In genomic region chr4:113604955-113605354, GRCh38 we compare ENCODE assay signal across 24 cellular contexts.
A peak's percentile ranks its signal among the peaks of the same experiment; 100 is the strongest.
DNase-seq lines count a peak whose midpoint lies in the region; ATAC-seq, FAIRE-seq and TF ChIP-seq lines count a peak whose summit lies in the region.
"Had no signal": no experiment of that assay in that cellular context is flagged by ENCODE, and none has a peak within 500 bp of the region (broad histone marks: within the 10 kb centered on the region; RNA-seq: fewer than 3 reads in every experiment).

No MANE protein-coding gene starts in this region.

- FAIRE-seq in astrocyte (lab: Jason Lieb, UNC) = no peak
- peak; percentile 17 for FAIRE-seq in keratinocyte (lab: Jason Lieb, UNC)
- FAIRE-seq: frontal cortex, GM18507 had no signal

- CTCF ChIA-PET in HCT116 (lab: Charles Lee) = no interaction called here

- intact Hi-C loops in HCT116 (cut with micrococcal nuclease) = no loop called here

- ATAC-seq in HCT116 (no peak), HG02678 (IDR thresholded peaks at IDR 0.05; ENCODE audit: unreplicated experiment) (no peak), HG02981 (IDR thresholded peaks at IDR 0.05; ENCODE audit: unreplicated experiment) (no peak), GM19395 (IDR thresholded peaks at IDR 0.05; ENCODE audit: unreplicated experiment) (no peak)
- ATAC-seq in activated naive CD4-positive, alpha-beta T cell treated with anti-CD3 and anti-CD28 coated beads, Interleukin-2, amount 50 U/mL, for 72 hours = no peak
- ATAC-seq: activated CD4-positive, CD25-positive, alpha-beta regulatory T cell treated with anti-CD3 and anti-CD28 coated beads, Interleukin-2, amount 50 U/mL, for 24 hours had no signal

- RAD21 ChIA-PET in HCT116 (lab: Charles Lee; ENCODE audit: low non-redundant PET in 1 of 2, low total read pairs in 2 of 2, uncharacterized antibody in 2 of 2, unreplicated experiment in 2 of 2) = no interaction called here

- H3K36me3 Mint-ChIP-seq in astrocyte (ENCODE audit: low read depth, unreplicated experiment) = peaks cover 16% of the 10 kb centered on the region
- H3K36me3 Mint-ChIP-seq in activated naive CD4-positive, alpha-beta T cell treated with anti-CD3 and anti-CD28 coated beads, Interleukin-2, amount 50 U/mL, for 72 hours = peaks cover 32 to 60% of the 10 kb centered on the region in 2 donors

- no peaks in the 10 kb centered on the region for H3K9me3 ChIP-seq in HCT116 (ENCODE audit: control insufficient read depth in 1 of 2, insufficient read depth in 1 of 2, low read depth in 1 of 2, low read length in 2 of 2)
- no peaks in the 10 kb centered on the region for H3K9me3 ChIP-seq in astrocyte (ENCODE audit: insufficient read depth, low read depth, low read length)
- H3K9me3 ChIP-seq in keratinocyte (ENCODE audit: control insufficient read depth, low read depth, low read length) = no peaks in the 10 kb centered on the region
- H3K9me3 ChIP-seq: SJSA1, thoracic aorta had no signal

- H3K4me2 ChIP-seq in HCT116 (ENCODE audit: low read length) = no peak overlapping the region
- H3K4me2 ChIP-seq in astrocyte (ENCODE audit: low read length) = no peak overlapping the region
- no peak overlapping the region for H3K4me2 ChIP-seq in keratinocyte (ENCODE audit: control insufficient read depth, extremely low read depth, insufficient read depth, low read depth, low read length)
- H3K4me2 ChIP-seq: neural progenitor cell, PC-9 had no signal

- H3K4me1 Mint-ChIP-seq in astrocyte (ENCODE audit: low read depth, unreplicated experiment) = peaks cover 15% of the 10 kb centered on the region

- H3K9ac ChIP-seq in HCT116 (ENCODE audit: low read length) (no peak overlapping the region), astrocyte (ENCODE audit: low read length) (no peak overlapping the region), keratinocyte (ENCODE audit: control insufficient read depth, extremely low read depth, insufficient read depth, low read length) (no peak overlapping the region)
- H3K9ac ChIP-seq: neural progenitor cell had no signal

- H3K27me3 Mint-ChIP-seq in astrocyte (ENCODE audit: low read depth, unreplicated experiment) = no peaks in the 10 kb centered on the region
- H3K27me3 Mint-ChIP-seq: activated naive CD4-positive, alpha-beta T cell treated with anti-CD3 and anti-CD28 coated beads, Interleukin-2, amount 50 U/mL, for 24 hours had no signal

- no peaks in the 10 kb centered on the region for H3K36me3 ChIP-seq in HCT116 (ENCODE audit: control insufficient read depth in 1 of 2, insufficient read depth in 2 of 2, low read length in 2 of 2)
- no peaks in the 10 kb centered on the region for H3K36me3 ChIP-seq in astrocyte (ENCODE audit: insufficient read depth, low read length)
- H3K36me3 ChIP-seq in keratinocyte (ENCODE audit: control insufficient read depth in 2 of 2, extremely low read depth in 1 of 2, insufficient read depth in 2 of 2, low read length in 2 of 2) = no peaks in the 10 kb centered on the region
- H3K36me3 ChIP-seq: neural progenitor cell, SJSA1, thoracic aorta had no signal

- H3K4me1 ChIP-seq in HCT116 (ENCODE audit: control insufficient read depth in 1 of 2, insufficient read depth in 2 of 2, low read length in 2 of 2) (peaks cover 0 to 6% of the 10 kb centered on the region in 2 experiments; a peak in 2 of 4 replicates), astrocyte (ENCODE audit: insufficient read depth, low read length) (no peaks in the 10 kb centered on the region), keratinocyte (ENCODE audit: control insufficient read depth, extremely low read depth, insufficient read depth, low read length) (no peaks in the 10 kb centered on the region)
- H3K4me1 ChIP-seq: neural progenitor cell had no signal

- no peaks in the 10 kb centered on the region for H3K27me3 ChIP-seq in HCT116 (ENCODE audit: insufficient read depth, low read length)
- H3K27me3 ChIP-seq in astrocyte (ENCODE audit: insufficient read depth, low read length) = no peaks in the 10 kb centered on the region
- H3K27me3 ChIP-seq in keratinocyte (ENCODE audit: control insufficient read depth, extremely low read depth, insufficient read depth, low read length) = no peaks in the 10 kb centered on the region
- H3K27me3 ChIP-seq: neural progenitor cell, SJSA1 had no signal

- H4K20me1 ChIP-seq in HCT116 (ENCODE audit: insufficient read depth) (no peaks in the 10 kb centered on the region), astrocyte (ENCODE audit: insufficient read depth, low read length) (no peaks in the 10 kb centered on the region), keratinocyte (ENCODE audit: control insufficient read depth, extremely low read depth, insufficient read depth, low read length) (no peaks in the 10 kb centered on the region)

- peaks cover 3% of the 10 kb centered on the region for H3K9me3 Mint-ChIP-seq in astrocyte (ENCODE audit: unreplicated experiment)
- peaks cover 0 to 17% of the 10 kb centered on the region in 2 donors for H3K9me3 Mint-ChIP-seq in activated naive CD4-positive, alpha-beta T cell treated with anti-CD3 and anti-CD28 coated beads, Interleukin-2, amount 50 U/mL, for 72 hours

- H3K79me2 ChIP-seq in HCT116 (ENCODE audit: insufficient read depth, low read length) (no peaks in the 10 kb centered on the region), astrocyte (ENCODE audit: insufficient read depth, low read length) (peaks cover 9% of the 10 kb centered on the region), keratinocyte (ENCODE audit: control insufficient read depth, insufficient read depth, low read length) (no peaks in the 10 kb centered on the region)

- no peak for TF ChIP-seq POLR2A in HCT116 (IDR thresholded peaks at IDR 0.05; ENCODE audit: borderline replicate concordance, extremely low read depth, insufficient read depth, insufficient read length)

- H3K4me3 Mint-ChIP-seq in astrocyte (ENCODE audit: unreplicated experiment) = no peak overlapping the region
- H3K4me3 Mint-ChIP-seq: activated naive CD4-positive, alpha-beta T cell treated with anti-CD3 and anti-CD28 coated beads, Interleukin-2, amount 50 U/mL, for 24 hours; neural progenitor cell; T-helper 2 cell treated with Interferon-gamma antibody and Interleukin-4, amounts not matched to agents 5 μg/mL and 100 μg/mL, for 36 hours had no signal

- H3K4me3 ChIP-seq in HCT116 (replicated peaks in 1 of 2; ENCODE audit: low read depth in 1 of 2, low read length in 2 of 2) (no peak overlapping the region), astrocyte (ENCODE audit: insufficient read depth, low read depth, low read length) (no peak overlapping the region), keratinocyte (ENCODE audit: control insufficient read depth in 2 of 3, extremely low read depth in 1 of 3, insufficient read depth in 2 of 3, low read depth in 1 of 3, low read length in 3 of 3) (no peak overlapping the region)
- H3K4me3 ChIP-seq: neural progenitor cell, PC-9, SJSA1, thoracic aorta had no signal

- no peaks in the 10 kb centered on the region for H3K9me1 ChIP-seq in keratinocyte (ENCODE audit: control insufficient read depth, extremely low read depth, insufficient read depth, low read length)

- H3K9me2 ChIP-seq in HCT116 (ENCODE audit: insufficient read depth) = no peaks in the 10 kb centered on the region

- no TSS peak for BruUV-seq in HCT116 (replicated peaks; lab: Mats Ljungman, UMichigan)

- dilution Hi-C loops in keratinocyte (cut with MboI; ENCODE audit: extremely low pct_ligation_motif_present, low sequenced_read_pairs) = no loop called here

- TF ChIP-seq RAD21 in HCT116 (IDR thresholded peaks at IDR 0.05; ENCODE audit: low read depth) = no peak

- POLR2A ChIA-PET in HCT116 (lab: Charles Lee) = no interaction called here

- DNase-seq in AG20443 (ENCODE audit: low spot score) = peak; percentile 20
- no peak for DNase-seq in HCT116 (ENCODE audit: low read depth, low spot score)
- peak; percentile 14 for DNase-seq in astrocyte (ENCODE audit: low read depth)
- DNase-seq in keratinocyte (ENCODE audit: low read depth, low spot score) = no peak
- DNase-seq in activated naive CD4-positive, alpha-beta T cell treated with anti-CD3 and anti-CD28 coated beads, Interleukin-2, amount 50 U/mL, for 72 hours (ENCODE audit: low spot score in 2 of 2) = no peak
- DNase-seq: activated CD8-positive, alpha-beta memory T cell treated with anti-CD3 and anti-CD28 coated beads for 24 hours; AML-193; cortex of kidney; left cardiac atrium; MM.1S; NCI-H1694 treated with DMSO at 0.1 percent for 48 hours; NCI-H226; PC-9 had no signal

- H2AFZ ChIP-seq in HCT116 (ENCODE audit: low read depth, low read length, poor library complexity, severe bottlenecking) = no peak overlapping the region
- H2AFZ ChIP-seq in astrocyte (ENCODE audit: low read depth, low read length) = no peak overlapping the region
- no peak overlapping the region for H2AFZ ChIP-seq in keratinocyte (ENCODE audit: control insufficient read depth, low read length)
- H2AFZ ChIP-seq: neural progenitor cell, PC-9 had no signal

- peak overlapping the region; percentile 1 for H3K27ac Mint-ChIP-seq in astrocyte (ENCODE audit: unreplicated experiment)
- peak overlapping the region in 1 of 2 donors; percentile 34 for H3K27ac Mint-ChIP-seq in activated naive CD4-positive, alpha-beta T cell treated with anti-CD3 and anti-CD28 coated beads, Interleukin-2, amount 50 U/mL, for 72 hours
- H3K27ac Mint-ChIP-seq: activated naive CD4-positive, alpha-beta T cell treated with anti-CD3 and anti-CD28 coated beads, Interleukin-2, amount 50 U/mL, for 24 hours; neural progenitor cell; T-helper 2 cell treated with Interferon-gamma antibody and Interleukin-4, amounts not matched to agents 5 μg/mL and 100 μg/mL, for 36 hours had no signal

- H3K27ac ChIP-seq in HCT116 (ENCODE audit: low read depth, low read length) (no peak overlapping the region), astrocyte (ENCODE audit: low read depth, low read length) (no peak overlapping the region), keratinocyte (ENCODE audit: control insufficient read depth, insufficient read depth, low read length) (no peak overlapping the region)
- H3K27ac ChIP-seq: neural progenitor cell, PC-9, SJSA1 had no signal

- TF ChIP-seq CTCF in HCT116 (IDR thresholded peaks at IDR 0.05 in 2 of 3, conservative IDR thresholded peaks at IDR 0.05 in 1 of 3; ENCODE audit: borderline replicate concordance in 1 of 3, insufficient read depth in 1 of 3, low read depth in 2 of 3, low read length in 2 of 3) (no peak), astrocyte (IDR thresholded peaks at IDR 0.05; ENCODE audit: insufficient read depth, low read depth, low read length) (no peak), keratinocyte (optimal IDR thresholded peaks at IDR 0.05 in 1 of 3, IDR thresholded peaks at IDR 0.05 in 1 of 3, conservative IDR thresholded peaks at IDR 0.05 in 1 of 3; ENCODE audit: extremely low read depth in 1 of 3, insufficient read depth in 2 of 3, low read length in 3 of 3) (no peak)

TF ChIP-seq in HCT116, 20 proteins besides CTCF, POLR2A, EP300 and RAD21:
- TF ChIP-seq EZH2phosphoT487 (IDR thresholded peaks at IDR 0.05; ENCODE audit: borderline replicate concordance) (no peak), FOSL1 (IDR thresholded peaks at IDR 0.05; ENCODE audit: low read depth) (peak; percentile 10; the same call in 1 of the 2 replicates)
TF ChIP-seq in HCT116: peak in this region for 1.

Comparison
In these comparisons a context has a peak if more than half of its experiments do, and no peak if none do; other contexts are left out.
1. DNase-seq: peak in AG20443 (single experiment) and astrocyte (single experiment); none in HCT116 (single experiment), keratinocyte (single experiment) and activated naive CD4-positive, alpha-beta T cell treated with anti-CD3 and anti-CD28 coated beads, Interleukin-2, amount 50 U/mL, for 72 hours (0 of 2).